In genomic region chr15:80780416-80781221, GRCh38 we compare ENCODE assay signal across 10 cellular contexts. TPM values are rescaled to one million over a fixed set of nuclear protein-coding genes. Genes with fewer than 3 reads are reported as not detected.
DNase-seq lines count a peak whose midpoint lies in the region; ATAC-seq, FAIRE-seq and TF ChIP-seq lines count a peak whose summit lies in the region.
"Had no signal": no experiment of that assay in that cellular context is flagged by ENCODE, and none has a peak within 500 bp of the region (broad histone marks: within the 10 kb centered on the region; RNA-seq: fewer than 3 reads in every experiment).

No MANE protein-coding gene starts in this region.

- peak; percentile 53 for TF ChIP-seq RAD21 in HepG2 (CRISPR knock-in tag; IDR thresholded peaks at IDR 0.05)

- WGBS in HepG2 (ENCODE audit: low lambda C conversion rate), result 8% methylated on average over 18 of the region's 40 CpGs

- TF ChIP-seq POLR2A in breast epithelium (IDR thresholded peaks at IDR 0.05) (no peak), HepG2 (IDR thresholded peaks at IDR 0.05; ENCODE audit: insufficient read depth in 1 of 2, low read depth in 2 of 2, low read length in 2 of 2) (no peak)

- H3K27ac ChIP-seq in breast epithelium, result no peak overlapping the region
- H3K27ac ChIP-seq in HepG2 (ENCODE audit: extremely low read length, insufficient read depth, low read length), result no peak overlapping the region
- H3K27ac ChIP-seq in MM.1S (ENCODE audit: low read length), result no peak overlapping the region
- H3K27ac ChIP-seq: epithelial cell of prostate, HL-60 had no signal

- CTCF ChIA-PET in HepG2 (lab: Yijun Ruan, JAX; ENCODE audit: low intra/inter-chr PET ratio, low total read pairs), result interaction anchor here (3.3 to 3.7 kb wide), 2 partner anchors 76 to 189 kb away, joined by 25 to 28 read pairs; no protein-coding TSS in a partner anchor

- H3K36me3 ChIP-seq in breast epithelium (no peaks in the 10 kb centered on the region), HepG2 (replicated peaks in 1 of 2; ENCODE audit: control insufficient read depth in 1 of 2, insufficient read depth in 2 of 2, low read length in 2 of 2) (peaks cover 12 to 31% of the 10 kb centered on the region in 2 experiments), MM.1S (replicated peaks; ENCODE audit: insufficient read depth, low read length) (no peaks in the 10 kb centered on the region)

- peaks cover 0 to 25% of the 10 kb centered on the region in 2 donors for H3K27me3 ChIP-seq in breast epithelium
- peaks cover 2 to 4% of the 10 kb centered on the region in 2 experiments; a peak in 2 of 5 replicates for H3K27me3 ChIP-seq in HepG2 (ENCODE audit: control insufficient read depth in 1 of 2, insufficient read depth in 2 of 2, low read length in 2 of 2)
- peaks cover 20% of the 10 kb centered on the region for H3K27me3 ChIP-seq in MM.1S (replicated peaks; ENCODE audit: insufficient read depth, low read length)

- no peak overlapping the region for H3K9ac ChIP-seq in HepG2 (ENCODE audit: insufficient read depth, low read depth, low read length)
- H3K9ac ChIP-seq in MM.1S (ENCODE audit: low read length), result no peak overlapping the region

- intact Hi-C loops in breast epithelium (cut with DNase I; ENCODE audit: low total_unique reads) (loop anchor here (5.0 kb wide), 1 partner anchor 327 kb away; no protein-coding TSS in a partner anchor), HepG2 (cut with micrococcal nuclease; ENCODE audit: unreplicated experiment) (no loop called here)

- no peaks in the 10 kb centered on the region for H3F3A ChIP-seq in MM.1S (ENCODE audit: insufficient read depth, low read length)

- H3K9me3 ChIP-seq in breast epithelium (no peaks in the 10 kb centered on the region), HepG2 (ENCODE audit: low read length) (no peaks in the 10 kb centered on the region), MM.1S (replicated peaks; ENCODE audit: insufficient read depth, low read length) (no peaks in the 10 kb centered on the region)

- H3K4me2 ChIP-seq in HepG2 (ENCODE audit: low read depth, low read length) (peak overlapping the region; percentile 89), MM.1S (ENCODE audit: low read depth, low read length) (no peak overlapping the region)

- no peak overlapping the region for H3K4me3 ChIP-seq in LNCaP clone FGC (ENCODE audit: low read depth, low read length)
- peak overlapping the region in 2 of 3 donors; percentile 55 to 63 for H3K4me3 ChIP-seq in breast epithelium
- H3K4me3 ChIP-seq in HepG2 (replicated peaks in 1 of 3; ENCODE audit: insufficient read depth in 1 of 3, low read depth in 2 of 3, low read length in 3 of 3), result peak overlapping the region; percentile 75 to 82 (median 76)
- H3K4me3 ChIP-seq in MM.1S (ENCODE audit: low read length), result no peak overlapping the region

- ATAC-seq in HepG2 (peak; percentile 67), HG02571 (IDR thresholded peaks at IDR 0.05; ENCODE audit: unreplicated experiment) (no peak), HG03139 (IDR thresholded peaks at IDR 0.05; ENCODE audit: unreplicated experiment) (no peak)

- in situ Hi-C loops in Caki2 (cut with HindIII; ENCODE audit: low pct_unique_long_range_greater_than_20kb, low sequenced_read_pairs), result loop anchor here (25.0 kb wide), 1 partner anchor 343 kb away; no protein-coding TSS in a partner anchor
- in situ Hi-C loops in HepG2 (cut with HindIII; ENCODE audit: extremely low pct_ligation_motif_present, low pct_unique_long_range_greater_than_20kb), result loop anchor here (5.0 kb wide), 1 partner anchor 77 kb away; no protein-coding TSS in a partner anchor

- H4K20me1 ChIP-seq in HepG2 (ENCODE audit: insufficient read depth, low read length) (0 out of 2 replicates have a peak, but pooled peaks cover 5% of the 10 kb centered on the region), MM.1S (ENCODE audit: insufficient read depth, low read length) (no peaks in the 10 kb centered on the region)

- TF ChIP-seq CTCF in LNCaP clone FGC (IDR thresholded peaks at IDR 0.05; ENCODE audit: control insufficient read depth, extremely low read depth, insufficient read depth) (no peak), breast epithelium (IDR thresholded peaks at IDR 0.05) (no peak), HepG2 (CRISPR knock-in tag; IDR thresholded peaks at IDR 0.05) (no peak; the same call in 1 of the 2 replicates), MM.1S (IDR thresholded peaks at IDR 0.05; ENCODE audit: low read length) (no peak)

- POLR2A ChIA-PET in HepG2 (lab: Yijun Ruan, JAX), result interaction anchor here (1.8 to 2.5 kb wide), 5 partner anchors 24 to 184 kb away, joined by 6 to 26 read pairs (median 13); no protein-coding TSS in a partner anchor

- no peaks in the 10 kb centered on the region for H3K79me2 ChIP-seq in HepG2 (ENCODE audit: insufficient read depth, low read length)
- H3K79me2 ChIP-seq in MM.1S (ENCODE audit: low read length), result no peaks in the 10 kb centered on the region

- no peak overlapping the region for H2AFZ ChIP-seq in HepG2 (ENCODE audit: low read length)
- H2AFZ ChIP-seq in MM.1S (ENCODE audit: low read length), result no peak overlapping the region

- peak; percentile 47 for DNase-seq in Caki2 (ENCODE audit: low read depth)
- peak; percentile 27 for DNase-seq in LNCaP clone FGC (ENCODE audit: low read depth)
- DNase-seq in breast epithelium (ENCODE audit: low spot score in 2 of 2), result no peak
- peak; percentile 47 for DNase-seq in HepG2 (ENCODE audit: low spot score)
- DNase-seq in MM.1S, result no peak
- DNase-seq in OCI-M2 (lab: John Stamatoyannopoulos, UW; ENCODE audit: unreplicated experiment), result no peak

- H3K4me1 ChIP-seq in breast epithelium (peaks cover 3 to 15% of the 10 kb centered on the region in 2 donors), HepG2 (ENCODE audit: insufficient read depth, low read length) (peaks cover 44% of the 10 kb centered on the region), MM.1S (ENCODE audit: low read length) (no peaks in the 10 kb centered on the region)

- H3K9me2 ChIP-seq in MM.1S (replicated peaks; ENCODE audit: insufficient read depth, low read length), result no peaks in the 10 kb centered on the region

- TF ChIP-seq EP300 in HepG2 (IDR thresholded peaks at IDR 0.05; ENCODE audit: low read depth in 2 of 2, low read length in 2 of 2) (no peak), HepG2 (CRISPR knock-in tag; IDR thresholded peaks at IDR 0.05; ENCODE audit: borderline replicate concordance) (peak; percentile 38; the same call in 1 of the 2 replicates)

- FAIRE-seq in HepG2 (lab: Jason Lieb, UNC), result no peak

- BruUV-seq in HepG2 (replicated peaks; lab: Mats Ljungman, UMichigan), result no TSS peak

TF ChIP-seq in HepG2, 621 proteins besides CTCF, POLR2A, EP300 and RAD21 (continues in another document):
- no peak for TF ChIP-seq ZNF34 (CRISPR knock-in tag; IDR thresholded peaks at IDR 0.05; ENCODE audit: borderline replicate concordance)
- peak; percentile 86; the same call in 1 of the 2 replicates for TF ChIP-seq PAX8 (CRISPR knock-in tag; IDR thresholded peaks at IDR 0.05; ENCODE audit: borderline replicate concordance)
- TF ChIP-seq PCBP2 (optimal IDR thresholded peaks at IDR 0.05; ENCODE audit: low read depth, low read length, poor library complexity, severe bottlenecking), result no peak
- no peak for TF ChIP-seq ZNF850 (CRISPR knock-in tag; conservative IDR thresholded peaks at IDR 0.05)
- peak; percentile 41; the same call in 1 of the 2 replicates for TF ChIP-seq ZNF629 (CRISPR knock-in tag; conservative IDR thresholded peaks at IDR 0.05)
- TF ChIP-seq U2AF2 (IDR thresholded peaks at IDR 0.05; ENCODE audit: low read depth, low read length), result no peak
- TF ChIP-seq, protein P1, sequence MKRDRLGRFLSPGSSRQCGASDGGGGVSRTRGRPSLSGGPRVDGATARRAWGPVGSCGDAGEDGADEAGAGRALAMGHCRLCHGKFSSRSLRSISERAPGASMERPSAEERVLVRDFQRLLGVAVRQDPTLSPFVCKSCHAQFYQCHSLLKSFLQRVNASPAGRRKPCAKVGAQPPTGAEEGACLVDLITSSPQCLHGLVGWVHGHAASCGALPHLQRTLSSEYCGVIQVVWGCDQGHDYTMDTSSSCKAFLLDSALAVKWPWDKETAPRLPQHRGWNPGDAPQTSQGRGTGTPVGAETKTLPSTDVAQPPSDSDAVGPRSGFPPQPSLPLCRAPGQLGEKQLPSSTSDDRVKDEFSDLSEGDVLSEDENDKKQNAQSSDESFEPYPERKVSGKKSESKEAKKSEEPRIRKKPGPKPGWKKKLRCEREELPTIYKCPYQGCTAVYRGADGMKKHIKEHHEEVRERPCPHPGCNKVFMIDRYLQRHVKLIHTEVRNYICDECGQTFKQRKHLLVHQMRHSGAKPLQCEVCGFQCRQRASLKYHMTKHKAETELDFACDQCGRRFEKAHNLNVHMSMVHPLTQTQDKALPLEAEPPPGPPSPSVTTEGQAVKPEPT (CRISPR knock-in tag; IDR thresholded peaks at IDR 0.05; ENCODE audit: low read depth), result no peak; the same call in 1 of the 2 replicates
- no peak for TF ChIP-seq CBX1 (IDR thresholded peaks at IDR 0.05; ENCODE audit: low read depth)
- peak; percentile 41; the same call in 1 of the 2 replicates for TF ChIP-seq ZNF83 (CRISPR knock-in tag; IDR thresholded peaks at IDR 0.05; ENCODE audit: borderline replicate concordance)

RNA-seq across cellular contexts. Expression of gene CEMIP, which starts 1.4 kb away (rescaled TPM):
- total RNA-seq in Caki2 (2014; rRNA removed; shearing (Covaris generic); ENCODE audit: low replicate concordance), result not detected in 2 replicates
- total RNA-seq in breast epithelium, result under 1 TPM; under 0.01 to 0.66 (median 0.59) TPM
- 1.9 and 4.3 TPM in 2 replicates for total RNA-seq in HepG2 (2016; rRNA removed; fragmentation: Illumina TruSeq; extraction: Trizol)
- total RNA-seq in HepG2 (2016; cell fraction: cytosol; rRNA removed; fragmentation: Illumina TruSeq; extraction: Trizol; ENCODE audit: low read depth), result 0.35 and 0.71 TPM in 2 replicates
- total RNA-seq in HepG2 (2016; cell fraction: insoluble cytoplasmic fraction; rRNA removed; fragmentation: Illumina TruSeq; extraction: Trizol), result 1.7 and 4.0 TPM in 2 replicates
- total RNA-seq in HepG2 (2016; cell fraction: membrane; rRNA removed; fragmentation: Illumina TruSeq; extraction: Trizol), result 0.62 and 1.1 TPM in 2 replicates
- 6.2 and 7.7 TPM in 2 replicates for total RNA-seq in HepG2 (2016; cell fraction: nucleus; rRNA removed; fragmentation: Illumina TruSeq; extraction: Trizol)
- polyA plus RNA-seq in HepG2 (2011; rRNA removed), result 14.2 and 28.5 TPM in 2 replicates
- 7.4 and 14.6 TPM in 2 replicates for polyA plus RNA-seq in HepG2 (2011; cell fraction: cytosol; rRNA removed)
- 12.7 and 33.7 TPM in 2 replicates for polyA plus RNA-seq in HepG2 (2011; cell fraction: nucleus; rRNA removed)
- polyA plus RNA-seq in HepG2 (2012), result 2.5 and 9.7 TPM in 2 replicates
- polyA plus RNA-seq in HepG2 (2016; cell fraction: cytosol; fragmentation: Illumina TruSeq; extraction: Trizol; ENCODE audit: low read depth), result 0.14 and 0.20 TPM in 2 replicates
- 0.99 and 1.7 TPM in 2 replicates for polyA plus RNA-seq in HepG2 (2016; cell fraction: insoluble cytoplasmic fraction; fragmentation: Illumina TruSeq; extraction: Trizol; ENCODE audit: low read depth)
- 0.18 and 0.26 TPM in 2 replicates for polyA plus RNA-seq in HepG2 (2016; cell fraction: membrane; fragmentation: Illumina TruSeq; extraction: Trizol; ENCODE audit: low read depth)
- polyA plus RNA-seq in HepG2 (2016; cell fraction: nucleus; fragmentation: Illumina TruSeq; extraction: Trizol; ENCODE audit: insufficient read depth, low read depth), result 5.6 and 6.2 TPM in 2 replicates
- 0.12 and 60.1 TPM in 2 replicates for polyA minus RNA-seq in HepG2 (2011; rRNA and poly(A)+ RNA removed; ENCODE audit: low replicate concordance)
- polyA minus RNA-seq in HepG2 (2011; cell fraction: cytosol; rRNA and poly(A)+ RNA removed), result 11.0 and 22.8 TPM in 2 replicates
- 10.2 and 29.6 TPM in 2 replicates for polyA minus RNA-seq in HepG2 (2011; cell fraction: nucleus; rRNA and poly(A)+ RNA removed)

Comparison
In these comparisons a context has a peak if more than half of its experiments do, and no peak if none do; other contexts are left out.
1. DNase-seq: peak in Caki2 (single experiment), LNCaP clone FGC (single experiment) and HepG2 (single experiment); none in breast epithelium (0 of 2), MM.1S (single experiment) and OCI-M2 (single experiment).
2. H3K4me3 ChIP-seq: peak in breast epithelium (2 of 3) and HepG2 (3 of 3); none in LNCaP clone FGC (single experiment) and MM.1S (single experiment).